ENCODE assay signal across 19 cellular contexts in the genomic region with DNA sequence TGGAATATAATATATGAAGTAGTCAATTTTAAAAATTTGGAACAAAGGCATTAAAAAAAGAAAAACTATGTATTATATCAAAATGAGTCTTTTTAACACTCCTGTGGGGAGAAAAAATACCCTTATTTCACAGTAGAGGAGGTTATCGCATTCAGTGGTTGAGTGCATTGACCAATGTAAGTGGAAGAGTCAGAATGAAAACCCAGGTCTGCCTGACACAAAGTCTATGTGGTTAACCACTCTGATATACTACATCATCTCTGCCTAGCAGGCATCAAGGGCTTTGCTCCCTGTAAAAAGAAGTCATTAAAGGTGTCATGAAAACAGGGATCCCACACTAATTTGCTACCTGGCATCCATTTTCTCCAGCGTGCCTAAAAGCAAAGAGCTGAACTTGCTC.
DNase-seq lines count a peak whose midpoint lies in the region; ATAC-seq and TF ChIP-seq lines count a peak whose summit lies in the region.
"Had no signal": no experiment of that assay in that cellular context is flagged by ENCODE, and none has a peak within 500 bp of the region (broad histone marks: within the 10 kb centered on the region; RNA-seq: fewer than 3 reads in every experiment).

No MANE protein-coding gene starts in this region.

- no peaks in the 10 kb centered on the region for H3K9me3 Mint-ChIP-seq in endothelial cell (ENCODE audit: unreplicated experiment)

- ATAC-seq in GM18519 (IDR thresholded peaks at IDR 0.05; ENCODE audit: low FRiP score, unreplicated experiment) (peak; percentile 44), GM19397 (IDR thresholded peaks at IDR 0.05; ENCODE audit: unreplicated experiment) (peak; percentile 68), HG02852 (IDR thresholded peaks at IDR 0.05; ENCODE audit: unreplicated experiment) (peak; percentile 99), HG03520 (IDR thresholded peaks at IDR 0.05; ENCODE audit: unreplicated experiment) (peak; percentile 86), HG02571 (IDR thresholded peaks at IDR 0.05; ENCODE audit: unreplicated experiment) (no peak)
- ATAC-seq: stimulated activated memory B cell treated with anti-CD40 and anti-IgM and Interleukin-4, amounts not matched to agents 10 μg/mL and 1 μg/mL and 100 μg/mL, for 72 hours had no signal

- H3K4me3 Mint-ChIP-seq in endothelial cell (ENCODE audit: unreplicated experiment): no peak overlapping the region
- H3K4me3 Mint-ChIP-seq: activated CD4-positive, alpha-beta T cell treated with anti-CD3 and anti-CD28 coated beads, Interleukin-2, amount 10 ng/mL, durations not matched to agents 7 days and 5 days; activated naive CD8-positive, alpha-beta T cell treated with anti-CD3 and anti-CD28 coated beads, Interleukin-2, amount 10 ng/mL, durations not matched to agents 7 days and 5 days; B cell; HFFc6; stimulated activated memory B cell treated with anti-CD40 and anti-IgM and Interleukin-4, amounts not matched to agents 10 μg/mL and 1 μg/mL and 100 μg/mL, for 72 hours had no signal

- no peak for DNase-seq in retina
- no peak for DNase-seq in OCI-M1 (lab: John Stamatoyannopoulos, UW)
- DNase-seq in endothelial cell (ENCODE audit: low spot score): no peak
- DNase-seq: activated CD4-positive, alpha-beta T cell treated with anti-CD3 and anti-CD28 coated beads, Interleukin-2, amount 10 ng/mL, durations not matched to agents 7 days and 5 days; activated naive CD8-positive, alpha-beta T cell treated with anti-CD3 and anti-CD28 coated beads, Interleukin-2, amount 10 ng/mL, durations not matched to agents 7 days and 5 days; activated T-cell treated with anti-CD3 and anti-CD28 coated beads for 4 hours; erythroblast; HFFc6; IMR-90; NCI-H2171 treated with DMSO at 0.1 percent for 48 hours; posterior cingulate gyrus; trophoblast cell had no signal

- H3K27ac Mint-ChIP-seq in endothelial cell (ENCODE audit: unreplicated experiment): no peak overlapping the region
- H3K27ac Mint-ChIP-seq: activated CD4-positive, alpha-beta T cell treated with anti-CD3 and anti-CD28 coated beads, Interleukin-2, amount 10 ng/mL, durations not matched to agents 7 days and 5 days; activated naive CD8-positive, alpha-beta T cell treated with anti-CD3 and anti-CD28 coated beads, Interleukin-2, amount 10 ng/mL, durations not matched to agents 7 days and 5 days; B cell; HFFc6; stimulated activated memory B cell treated with anti-CD40 and anti-IgM and Interleukin-4, amounts not matched to agents 10 μg/mL and 1 μg/mL and 100 μg/mL, for 72 hours had no signal

- TF ChIP-seq CTCF in endothelial cell (IDR thresholded peaks at IDR 0.05; ENCODE audit: unreplicated experiment): no peak

- H3K27me3 Mint-ChIP-seq in endothelial cell (ENCODE audit: unreplicated experiment): peaks cover 4% of the 10 kb centered on the region
- H3K27me3 Mint-ChIP-seq: activated CD4-positive, alpha-beta T cell treated with anti-CD3 and anti-CD28 coated beads, Interleukin-2, amount 10 ng/mL, durations not matched to agents 7 days and 5 days; activated naive CD8-positive, alpha-beta T cell treated with anti-CD3 and anti-CD28 coated beads, Interleukin-2, amount 10 ng/mL, durations not matched to agents 7 days and 5 days; B cell; stimulated activated memory B cell treated with anti-CD40 and anti-IgM and Interleukin-4, amounts not matched to agents 10 μg/mL and 1 μg/mL and 100 μg/mL, for 72 hours had no signal

- peaks cover 6% of the 10 kb centered on the region for H3K4me1 Mint-ChIP-seq in endothelial cell (ENCODE audit: unreplicated experiment)
- H3K4me1 Mint-ChIP-seq: activated CD4-positive, alpha-beta T cell treated with anti-CD3 and anti-CD28 coated beads, Interleukin-2, amount 10 ng/mL, durations not matched to agents 7 days and 5 days; activated naive CD8-positive, alpha-beta T cell treated with anti-CD3 and anti-CD28 coated beads, Interleukin-2, amount 10 ng/mL, durations not matched to agents 7 days and 5 days; B cell; stimulated activated memory B cell treated with anti-CD40 and anti-IgM and Interleukin-4, amounts not matched to agents 10 μg/mL and 1 μg/mL and 100 μg/mL, for 72 hours had no signal

- no peaks in the 10 kb centered on the region for H3K36me3 Mint-ChIP-seq in endothelial cell (ENCODE audit: low read depth, unreplicated experiment)
- H3K36me3 Mint-ChIP-seq: activated naive CD8-positive, alpha-beta T cell treated with anti-CD3 and anti-CD28 coated beads, Interleukin-2, amount 10 ng/mL, durations not matched to agents 7 days and 5 days; stimulated activated memory B cell treated with anti-CD40 and anti-IgM and Interleukin-4, amounts not matched to agents 10 μg/mL and 1 μg/mL and 100 μg/mL, for 72 hours had no signal
